1 cellular context compared by ENCODE assay signal in genomic region chr12:49335118-49335954, GRCh38.
A peak's percentile ranks its signal among the peaks of the same experiment; 100 is the strongest.
TF ChIP-seq lines count a peak whose summit lies in the region.

No MANE protein-coding gene starts in this region.

TF ChIP-seq in HepG2, 621 proteins besides CTCF, POLR2A, EP300 and RAD21:
- TF ChIP-seq ZFP91 (CRISPR knock-in tag; IDR thresholded peaks at IDR 0.05; ENCODE audit: borderline replicate concordance) = 0 out of 2 replicates have a peak, but pooled peaks have one; percentile 5
- TF ChIP-seq ZNF691 (CRISPR knock-in tag; IDR thresholded peaks at IDR 0.05; ENCODE audit: borderline replicate concordance, low read depth) = no peak
